ENCODE assay signal across 1 cellular context in genomic region chr1:116152577-116152943, GRCh38.
TF ChIP-seq lines count a peak whose summit lies in the region.

No MANE protein-coding gene starts in this region.

TF ChIP-seq in GM23338, 12 proteins besides CTCF, POLR2A, EP300 and RAD21 (continued from another document):
- TF ChIP-seq, protein P1, sequence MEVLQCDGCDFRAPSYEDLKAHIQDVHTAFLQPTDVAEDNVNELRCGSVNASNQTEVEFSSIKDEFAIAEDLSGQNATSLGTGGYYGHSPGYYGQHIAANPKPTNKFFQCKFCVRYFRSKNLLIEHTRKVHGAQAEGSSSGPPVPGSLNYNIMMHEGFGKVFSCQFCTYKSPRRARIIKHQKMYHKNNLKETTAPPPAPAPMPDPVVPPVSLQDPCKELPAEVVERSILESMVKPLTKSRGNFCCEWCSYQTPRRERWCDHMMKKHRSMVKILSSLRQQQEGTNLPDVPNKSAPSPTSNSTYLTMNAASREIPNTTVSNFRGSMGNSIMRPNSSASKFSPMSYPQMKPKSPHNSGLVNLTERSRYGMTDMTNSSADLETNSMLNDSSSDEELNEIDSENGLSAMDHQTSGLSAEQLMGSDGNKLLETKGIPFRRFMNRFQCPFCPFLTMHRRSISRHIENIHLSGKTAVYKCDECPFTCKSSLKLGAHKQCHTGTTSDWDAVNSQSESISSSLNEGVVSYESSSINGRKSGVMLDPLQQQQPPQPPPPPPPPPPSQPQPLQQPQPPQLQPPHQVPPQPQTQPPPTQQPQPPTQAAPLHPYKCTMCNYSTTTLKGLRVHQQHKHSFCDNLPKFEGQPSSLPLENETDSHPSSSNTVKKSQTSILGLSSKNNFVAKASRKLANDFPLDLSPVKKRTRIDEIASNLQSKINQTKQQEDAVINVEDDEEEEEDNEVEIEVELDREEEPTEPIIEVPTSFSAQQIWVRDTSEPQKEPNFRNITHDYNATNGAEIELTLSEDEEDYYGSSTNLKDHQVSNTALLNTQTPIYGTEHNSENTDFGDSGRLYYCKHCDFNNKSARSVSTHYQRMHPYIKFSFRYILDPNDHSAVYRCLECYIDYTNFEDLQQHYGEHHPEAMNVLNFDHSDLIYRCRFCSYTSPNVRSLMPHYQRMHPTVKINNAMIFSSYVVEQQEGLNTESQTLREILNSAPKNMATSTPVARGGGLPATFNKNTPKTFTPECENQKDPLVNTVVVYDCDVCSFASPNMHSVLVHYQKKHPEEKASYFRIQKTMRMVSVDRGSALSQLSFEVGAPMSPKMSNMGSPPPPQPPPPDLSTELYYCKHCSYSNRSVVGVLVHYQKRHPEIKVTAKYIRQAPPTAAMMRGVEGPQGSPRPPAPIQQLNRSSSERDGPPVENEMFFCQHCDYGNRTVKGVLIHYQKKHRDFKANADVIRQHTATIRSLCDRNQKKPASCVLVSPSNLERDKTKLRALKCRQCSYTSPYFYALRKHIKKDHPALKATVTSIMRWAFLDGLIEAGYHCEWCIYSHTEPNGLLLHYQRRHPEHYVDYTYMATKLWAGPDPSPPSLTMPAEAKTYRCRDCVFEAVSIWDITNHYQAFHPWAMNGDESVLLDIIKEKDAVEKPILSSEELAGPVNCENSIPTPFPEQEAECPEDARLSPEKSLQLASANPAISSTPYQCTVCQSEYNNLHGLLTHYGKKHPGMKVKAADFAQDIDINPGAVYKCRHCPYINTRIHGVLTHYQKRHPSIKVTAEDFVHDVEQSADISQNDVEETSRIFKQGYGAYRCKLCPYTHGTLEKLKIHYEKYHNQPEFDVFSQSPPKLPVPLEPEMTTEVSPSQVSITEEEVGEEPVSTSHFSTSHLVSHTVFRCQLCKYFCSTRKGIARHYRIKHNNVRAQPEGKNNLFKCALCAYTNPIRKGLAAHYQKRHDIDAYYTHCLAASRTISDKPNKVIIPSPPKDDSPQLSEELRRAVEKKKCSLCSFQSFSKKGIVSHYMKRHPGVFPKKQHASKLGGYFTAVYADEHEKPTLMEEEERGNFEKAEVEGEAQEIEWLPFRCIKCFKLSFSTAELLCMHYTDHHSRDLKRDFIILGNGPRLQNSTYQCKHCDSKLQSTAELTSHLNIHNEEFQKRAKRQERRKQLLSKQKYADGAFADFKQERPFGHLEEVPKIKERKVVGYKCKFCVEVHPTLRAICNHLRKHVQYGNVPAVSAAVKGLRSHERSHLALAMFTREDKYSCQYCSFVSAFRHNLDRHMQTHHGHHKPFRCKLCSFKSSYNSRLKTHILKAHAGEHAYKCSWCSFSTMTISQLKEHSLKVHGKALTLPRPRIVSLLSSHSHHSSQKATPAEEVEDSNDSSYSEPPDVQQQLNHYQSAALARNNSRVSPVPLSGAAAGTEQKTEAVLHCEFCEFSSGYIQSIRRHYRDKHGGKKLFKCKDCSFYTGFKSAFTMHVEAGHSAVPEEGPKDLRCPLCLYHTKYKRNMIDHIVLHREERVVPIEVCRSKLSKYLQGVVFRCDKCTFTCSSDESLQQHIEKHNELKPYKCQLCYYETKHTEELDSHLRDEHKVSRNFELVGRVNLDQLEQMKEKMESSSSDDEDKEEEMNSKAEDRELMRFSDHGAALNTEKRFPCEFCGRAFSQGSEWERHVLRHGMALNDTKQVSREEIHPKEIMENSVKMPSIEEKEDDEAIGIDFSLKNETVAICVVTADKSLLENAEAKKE (CRISPR knock-in tag; IDR thresholded peaks at IDR 0.05) = no peak
- no peak for TF ChIP-seq ZNF114 (CRISPR knock-in tag; IDR thresholded peaks at IDR 0.05)
- no peak for TF ChIP-seq CREB1 (CRISPR knock-in tag; IDR thresholded peaks at IDR 0.05; ENCODE audit: low read depth)
